14 cellular contexts compared by ENCODE assay signal in genomic region chr20:1478566-1478965, GRCh38. TPM values are rescaled to one million over a fixed set of nuclear protein-coding genes. Genes with fewer than 3 reads are reported as not detected.
DNase-seq lines count a peak whose midpoint lies in the region; ATAC-seq and TF ChIP-seq lines count a peak whose summit lies in the region.
"Had no signal": no experiment of that assay in that cellular context is flagged by ENCODE, and none has a peak within 500 bp of the region (broad histone marks: within the 10 kb centered on the region; RNA-seq: fewer than 3 reads in every experiment).

No MANE protein-coding gene starts in this region.

- H3K4me3 ChIP-seq in ACC112 (ENCODE audit: low read depth, low read length) (no peak overlapping the region), foreskin fibroblast (ENCODE audit: low read depth in 1 of 2, low read length in 2 of 2) (no peak overlapping the region)
- H3K4me3 ChIP-seq: body of pancreas, transverse colon had no signal

- TF ChIP-seq CTCF in foreskin fibroblast (IDR thresholded peaks at IDR 0.05; ENCODE audit: low read depth, low read length) (no peak), glutamatergic neuron (IDR thresholded peaks at IDR 0.05; ENCODE audit: partially characterized antibody, unreplicated experiment) (no peak)

- no peaks in the 10 kb centered on the region for H3K4me1 Mint-ChIP-seq in activated T-helper 17 cell treated with anti-CD3 and anti-CD28 coated beads, Interleukin-2, amount 50 U/mL, for 72 hours
- H3K4me1 Mint-ChIP-seq in glutamatergic neuron (ENCODE audit: low read depth, unreplicated experiment), result no peaks in the 10 kb centered on the region

- H3K27me3 ChIP-seq in ACC112 (ENCODE audit: insufficient read depth, low read length), result no peaks in the 10 kb centered on the region
- H3K27me3 ChIP-seq: body of pancreas, transverse colon had no signal

- H3K79me2 ChIP-seq in ACC112 (ENCODE audit: control insufficient read depth, insufficient read depth, low read length, unreplicated experiment), result no peaks in the 10 kb centered on the region

- no peaks in the 10 kb centered on the region for H3K9me3 Mint-ChIP-seq in activated T-helper 17 cell treated with anti-CD3 and anti-CD28 coated beads, Interleukin-2, amount 50 U/mL, for 72 hours
- H3K9me3 Mint-ChIP-seq in glutamatergic neuron (ENCODE audit: unreplicated experiment), result no peaks in the 10 kb centered on the region

- H3K4me3 Mint-ChIP-seq in activated T-helper 17 cell treated with anti-CD3 and anti-CD28 coated beads, Interleukin-2, amount 50 U/mL, for 72 hours, result no peak overlapping the region
- no peak overlapping the region for H3K4me3 Mint-ChIP-seq in glutamatergic neuron (ENCODE audit: unreplicated experiment)
- H3K4me3 Mint-ChIP-seq: naive thymus-derived CD4-positive, alpha-beta T cell had no signal

- peak; percentile 14 for ATAC-seq in activated T-helper 17 cell treated with anti-CD3 and anti-CD28 coated beads, Interleukin-2, amount 50 U/mL, for 72 hours (replicated peaks)
- no peak for ATAC-seq in HG02759 (IDR thresholded peaks at IDR 0.05; ENCODE audit: unreplicated experiment)
- ATAC-seq: body of pancreas; naive thymus-derived CD4-positive, alpha-beta T cell had no signal

- H3K36me3 ChIP-seq in ACC112 (ENCODE audit: insufficient read depth, low read length), result no peaks in the 10 kb centered on the region
- H3K36me3 ChIP-seq: transverse colon had no signal

- no peaks in the 10 kb centered on the region for H3K36me3 Mint-ChIP-seq in activated T-helper 17 cell treated with anti-CD3 and anti-CD28 coated beads, Interleukin-2, amount 50 U/mL, for 72 hours (ENCODE audit: low read depth)
- no peaks in the 10 kb centered on the region for H3K36me3 Mint-ChIP-seq in glutamatergic neuron (ENCODE audit: unreplicated experiment)
- H3K36me3 Mint-ChIP-seq: naive thymus-derived CD4-positive, alpha-beta T cell had no signal

- H2AFZ ChIP-seq in ACC112 (ENCODE audit: low read length, unreplicated experiment), result peak overlapping the region; percentile 57

- DNase-seq in HT1080 (ENCODE audit: low read depth), result peak; percentile 86
- DNase-seq in foreskin fibroblast, result peak; percentile 41 to 72
- DNase-seq in glutamatergic neuron, result no peak
- no peak for DNase-seq in stimulated activated CD4-positive, alpha-beta T cell treated with anti-CD3 and anti-CD28 coated beads, Interleukin-2, amount 100 ng/mL, for 24 hours
- no peak for DNase-seq in GM19238 (ENCODE audit: insufficient read length, low spot score)
- DNase-seq: body of pancreas; islet precursor cell; naive thymus-derived CD4-positive, alpha-beta T cell; NCI-H2107; transverse colon had no signal

- peak overlapping the region; percentile 64 for H3K27ac ChIP-seq in ACC112 (ENCODE audit: low read depth, low read length)
- H3K27ac ChIP-seq: body of pancreas, transverse colon, VCaP had no signal

- H3K4me1 ChIP-seq in ACC112 (ENCODE audit: control insufficient read depth, insufficient read depth, low read length, unreplicated experiment), result peaks cover 16% of the 10 kb centered on the region
- H3K4me1 ChIP-seq: body of pancreas, transverse colon had no signal

- H3K27me3 Mint-ChIP-seq in activated T-helper 17 cell treated with anti-CD3 and anti-CD28 coated beads, Interleukin-2, amount 50 U/mL, for 72 hours, result peaks cover 21% of the 10 kb centered on the region
- no peaks in the 10 kb centered on the region for H3K27me3 Mint-ChIP-seq in glutamatergic neuron (ENCODE audit: unreplicated experiment)

- no peak overlapping the region for H3K27ac Mint-ChIP-seq in activated T-helper 17 cell treated with anti-CD3 and anti-CD28 coated beads, Interleukin-2, amount 50 U/mL, for 72 hours
- H3K27ac Mint-ChIP-seq in glutamatergic neuron (ENCODE audit: unreplicated experiment), result no peak overlapping the region

RNA-seq across cellular contexts. Expression of gene NSFL1C, which starts 11.9 kb away (rescaled TPM):
- total RNA-seq in HT1080 (2014; rRNA removed; shearing (Covaris generic)), result 34.6 and 48.4 TPM in 2 replicates
- polyA plus RNA-seq in HT1080 (2015; cell fraction: cytosol; rRNA removed), result 54.1 and 56.8 TPM in 2 replicates
- polyA plus RNA-seq in HT1080 (2015; cell fraction: nucleus; rRNA removed), result 81.5 and 91.4 TPM in 2 replicates
- total RNA-seq in activated T-helper 17 cell treated with anti-CD3 and anti-CD28 coated beads, Interleukin-2, amount 50 U/mL, for 72 hours, result 10 to 100 TPM; 29.2 to 51.5 TPM
- total RNA-seq in glutamatergic neuron (ENCODE audit: unreplicated experiment), result 71.4 TPM

RNA-seq across cellular contexts. Expression of gene SIRPB2, which starts 12.7 kb away (rescaled TPM):
- total RNA-seq in HT1080 (2014; rRNA removed; shearing (Covaris generic)), result not detected in 2 replicates
- polyA plus RNA-seq in HT1080 (2015; cell fraction: cytosol; rRNA removed), result not detected in 2 replicates
- not detected in 2 replicates for polyA plus RNA-seq in HT1080 (2015; cell fraction: nucleus; rRNA removed)
- not detected for total RNA-seq in activated T-helper 17 cell treated with anti-CD3 and anti-CD28 coated beads, Interleukin-2, amount 50 U/mL, for 72 hours
- total RNA-seq in glutamatergic neuron (ENCODE audit: unreplicated experiment), result not detected

Comparison
In these comparisons a context has a peak if more than half of its experiments do, and no peak if none do; other contexts are left out.
1. DNase-seq: peak in HT1080 (single experiment) and foreskin fibroblast (2 of 2); none in glutamatergic neuron (single experiment), stimulated activated CD4-positive, alpha-beta T cell treated with anti-CD3 and anti-CD28 coated beads, Interleukin-2, amount 100 ng/mL, for 24 hours (0 of 2) and GM19238 (single experiment).